In the genomic region with DNA sequence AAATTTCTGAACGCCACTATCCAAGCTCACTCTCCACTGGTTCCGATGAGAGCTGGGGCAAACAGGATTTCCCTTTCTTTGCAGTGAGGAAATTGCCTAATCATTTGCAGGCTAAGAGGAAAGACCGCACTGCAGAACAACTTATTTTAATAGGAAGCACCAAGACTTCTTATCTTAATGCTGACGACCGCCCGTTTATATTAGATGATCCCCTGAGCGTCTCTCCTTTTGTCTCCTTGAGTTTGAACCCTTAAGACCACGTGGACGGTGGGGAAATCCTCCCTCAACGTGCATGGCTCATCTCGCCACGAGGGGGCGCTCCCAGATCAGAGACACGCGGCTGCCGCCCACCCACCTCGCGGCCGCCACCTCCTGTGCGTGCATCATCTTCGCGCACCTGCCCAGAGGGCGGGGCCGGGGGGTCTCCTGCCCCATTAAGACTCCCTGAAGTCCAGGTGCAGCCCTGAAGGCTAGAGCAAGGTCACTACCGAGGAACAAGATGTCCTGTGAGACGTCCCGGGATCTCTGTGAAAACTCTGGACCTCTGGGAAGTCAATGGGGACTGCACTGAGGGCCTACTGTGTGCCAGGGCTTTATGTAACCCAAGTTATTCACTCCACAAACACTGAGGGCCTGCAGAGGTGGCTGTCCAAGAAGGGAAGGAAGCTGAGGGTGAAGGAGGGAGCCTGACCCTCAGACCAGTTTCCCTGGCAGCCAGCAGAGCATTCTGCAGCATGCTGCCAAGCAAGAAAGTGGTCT, we compare ENCODE assay signal across 8 cellular contexts. TPM values are rescaled to one million over a fixed set of nuclear protein-coding genes. Genes with fewer than 3 reads are reported as not detected.
DNase-seq lines count a peak whose midpoint lies in the region; ATAC-seq and TF ChIP-seq lines count a peak whose summit lies in the region.

No MANE protein-coding gene starts in this region.

- in situ Hi-C loops in T47D (cut with HindIII; ENCODE audit: low pct_unique_long_range_greater_than_20kb, low sequenced_read_pairs), result no loop called here

- no peak for ATAC-seq in GM19324 (IDR thresholded peaks at IDR 0.05; ENCODE audit: low FRiP score, unreplicated experiment)

- H3K9me3 Mint-ChIP-seq in immature natural killer cell, result no peaks in the 10 kb centered on the region

- no peak overlapping the region for H3K27ac Mint-ChIP-seq in immature natural killer cell

- peak; percentile 90 for TF ChIP-seq CTCF in GM20000 (IDR thresholded peaks at IDR 0.05; ENCODE audit: extremely low read depth, missing control alignments)
- TF ChIP-seq CTCF in WERI-Rb-1 (IDR thresholded peaks at IDR 0.05; ENCODE audit: low read depth, low read length), result peak; percentile 94

- no peaks in the 10 kb centered on the region for H3K36me3 Mint-ChIP-seq in immature natural killer cell

- peak overlapping the region; percentile 50 for H3K4me3 ChIP-seq in WERI-Rb-1 (ENCODE audit: low read depth, low read length)

- no peaks in the 10 kb centered on the region for H3K36me3 ChIP-seq in WERI-Rb-1

- H3K4me3 Mint-ChIP-seq in immature natural killer cell, result peak overlapping the region in 2 of 5 donors; percentile 30 to 44

- DNase-seq in AG08395 (ENCODE audit: low spot score), result peak; percentile 75
- DNase-seq in GM20000 (ENCODE audit: low spot score), result peak; percentile 81
- peak; percentile 44 for DNase-seq in NCI-H2029 (lab: John Stamatoyannopoulos, UW)
- peak; percentile 89 for DNase-seq in WERI-Rb-1
- DNase-seq in T47D (ENCODE audit: low read depth in 1 of 2, low spot score in 1 of 2), result peak; percentile 50 to 66
- peak; percentile 40 to 51 (median 40) for DNase-seq in immature natural killer cell
- peak; percentile 93 for DNase-seq in stimulated activated CD4-positive, alpha-beta T cell treated with anti-CD3 and anti-CD28 coated beads, Interleukin-12 subunit alpha, Interleukin-12 subunit beta, amount 100 ng/mL, for 4 hours

- H3K9me3 ChIP-seq in WERI-Rb-1 (ENCODE audit: severe bottlenecking), result no peaks in the 10 kb centered on the region

- H3K27me3 ChIP-seq in WERI-Rb-1 (ENCODE audit: insufficient read depth, low read depth, severe bottlenecking), result no peaks in the 10 kb centered on the region

- H3K27ac ChIP-seq in WERI-Rb-1, result peak overlapping the region; percentile 78

- H3K4me1 Mint-ChIP-seq in immature natural killer cell, result peaks cover 6 to 7% of the 10 kb centered on the region in 2 donors

- H3K27me3 Mint-ChIP-seq in immature natural killer cell (ENCODE audit: low read depth in 3 of 3), result peaks cover 2 to 5% (median 3%) of the 10 kb centered on the region in 3 donors

RNA-seq across cellular contexts. Expression of a gene that starts 28.2 kb away (rescaled TPM):
- polyA plus RNA-seq in immature natural killer cell, result not detected

Comparison
In these comparisons a context has a peak if more than half of its experiments do, and no peak if none do; other contexts are left out.
1. DNase-seq: peak in every context shown above with its lines; median percentile 93 in stimulated activated CD4-positive, alpha-beta T cell treated with anti-CD3 and anti-CD28 coated beads, Interleukin-12 subunit alpha, Interleukin-12 subunit beta, amount 100 ng/mL, for 4 hours; 89 in WERI-Rb-1; 81 in GM20000; 75 in AG08395; 58 in T47D; 44 in NCI-H2029; 40 in immature natural killer cell.